ENCODE assay signal across 14 cellular contexts in genomic region chr9:76161103-76161502, GRCh38.
DNase-seq lines count a peak whose midpoint lies in the region; ATAC-seq and TF ChIP-seq lines count a peak whose summit lies in the region.
"Had no signal": no experiment of that assay in that cellular context is flagged by ENCODE, and none has a peak within 500 bp of the region (broad histone marks: within the 10 kb centered on the region; RNA-seq: fewer than 3 reads in every experiment).

No MANE protein-coding gene starts in this region.

- no peak overlapping the region for H3K23ac ChIP-seq in trophoblast cell (ENCODE audit: low read length)

- H3K9ac ChIP-seq in trophoblast cell (ENCODE audit: low read length) = no peak overlapping the region

- H2BK12ac ChIP-seq in trophoblast cell (ENCODE audit: low read length) = no peak overlapping the region

- no peak overlapping the region for H4K8ac ChIP-seq in trophoblast cell (ENCODE audit: low read depth, low read length)

- no peak overlapping the region for H3K4me3 Mint-ChIP-seq in GM23338
- H3K4me3 Mint-ChIP-seq: T-helper 1 cell treated with Interleukin-12 subunit alpha and Interleukin-12 subunit beta and Interleukin-4 antibody, amounts not matched to agents 30 μg/mL and 1 μg/mL, for 36 hours had no signal

- no peaks in the 10 kb centered on the region for H3K79me2 ChIP-seq in GM23338 (replicated peaks; ENCODE audit: insufficient read depth)
- H3K79me2 ChIP-seq in trophoblast cell (ENCODE audit: control insufficient read depth, insufficient read depth, low read length, poor library complexity) = no peaks in the 10 kb centered on the region

- no peak overlapping the region for H3K27ac ChIP-seq in GM23338 (ENCODE audit: low read depth)
- H3K27ac ChIP-seq in trophoblast cell (ENCODE audit: low read depth, low read length) = peak overlapping the region; percentile 78

- peak; percentile 79 for ATAC-seq in GM23338
- ATAC-seq in GM18519 (IDR thresholded peaks at IDR 0.05; ENCODE audit: low FRiP score, unreplicated experiment) = no peak

- TF ChIP-seq CTCF in GM23338 (conservative IDR thresholded peaks at IDR 0.05; ENCODE audit: low read depth in 2 of 2) = no peak
- no peak for TF ChIP-seq CTCF in foreskin fibroblast (IDR thresholded peaks at IDR 0.05; ENCODE audit: low read depth, low read length)

- WGBS in trophoblast cell (ENCODE audit: extremely low coverage, insufficient coverage, insufficient read length) = no CpG with 5 or more reads among the region's 5 CpGs

- DNase-seq in GM23338 (ENCODE audit: low spot score) (peak; percentile 32), NCI-H2227 treated with DMSO at 0.1 percent for 48 hours (lab: John Stamatoyannopoulos, UW) (peak; percentile 70), foreskin fibroblast (no peak), trophoblast cell (peak in 1 of 2 donors; percentile 32), KBM-7 (no peak), NAMALWA (ENCODE audit: low spot score) (no peak), H4 (ENCODE audit: low spot score) (no peak)
- DNase-seq: activated CD4-positive, CD25-positive, alpha-beta regulatory T cell; activated gamma-delta T cell treated with Interleukin-2 at 50 U/mL for 16 hours; AML-193; kidney; NCI-H2081 treated with DMSO at 0.1 percent for 48 hours had no signal

- peaks cover 8% of the 10 kb centered on the region for H3K27me3 Mint-ChIP-seq in GM23338 (ENCODE audit: insufficient read depth, low read depth, poor library complexity)

- no peaks in the 10 kb centered on the region for H3K27me3 ChIP-seq in GM23338 (ENCODE audit: insufficient read depth)
- H3K27me3 ChIP-seq in trophoblast cell (ENCODE audit: insufficient read depth, low read length) = no peaks in the 10 kb centered on the region

- in situ Hi-C loops in KBM-7 (cut with MboI; ENCODE audit: low pct_unique_long_range_greater_than_20kb, low sequenced_read_pairs) = no loop called here

- H3K79me1 ChIP-seq in trophoblast cell (ENCODE audit: low read length) = peaks cover 7% of the 10 kb centered on the region

- H3K18ac ChIP-seq in trophoblast cell (ENCODE audit: low read length) = no peak overlapping the region

- H4K12ac ChIP-seq in trophoblast cell (ENCODE audit: low read depth, low read length) = no peak overlapping the region

- no peaks in the 10 kb centered on the region for H3K9me2 ChIP-seq in GM23338 (ENCODE audit: insufficient read depth)

- peaks cover 16% of the 10 kb centered on the region; the same call in 1 of the 2 replicates for H3K4me1 ChIP-seq in GM23338 (ENCODE audit: insufficient read depth)
- peaks cover 17 to 23% of the 10 kb centered on the region in 2 experiments for H3K4me1 ChIP-seq in trophoblast cell (ENCODE audit: control insufficient read depth in 1 of 2, insufficient read depth in 2 of 2, low read length in 2 of 2)

- no peak overlapping the region for H2BK5ac ChIP-seq in trophoblast cell (ENCODE audit: low read depth, low read length, poor library complexity)

- H3K36me3 ChIP-seq in GM23338 (ENCODE audit: insufficient read depth) (0 out of 2 replicates have a peak, but pooled peaks cover 8% of the 10 kb centered on the region), trophoblast cell (ENCODE audit: control insufficient read depth in 1 of 2, insufficient read depth in 2 of 2, low read length in 2 of 2) (peaks cover 4 to 9% of the 10 kb centered on the region in 2 experiments)

- H3K4me1 Mint-ChIP-seq in GM23338 = peaks cover 39% of the 10 kb centered on the region

- no peaks in the 10 kb centered on the region for H3F3A ChIP-seq in GM23338 (replicated peaks; ENCODE audit: low read depth)

- no peaks in the 10 kb centered on the region for H3K9me3 Mint-ChIP-seq in GM23338
- H3K9me3 Mint-ChIP-seq: T-helper 1 cell treated with Interleukin-12 subunit alpha and Interleukin-12 subunit beta and Interleukin-4 antibody, amounts not matched to agents 30 μg/mL and 1 μg/mL, for 36 hours had no signal

- H3K4me2 ChIP-seq in GM23338 (no peak overlapping the region), trophoblast cell (ENCODE audit: low read length) (peak overlapping the region; percentile 15)

- H2AK5ac ChIP-seq in trophoblast cell (ENCODE audit: low read length) = no peak overlapping the region

- H3K4me3 ChIP-seq in GM23338 (no peak overlapping the region), foreskin fibroblast (ENCODE audit: low read depth in 1 of 2, low read length in 2 of 2) (peak overlapping the region; percentile 15 to 16), trophoblast cell (ENCODE audit: low read depth, low read length) (no peak overlapping the region)

- H3K4ac ChIP-seq in trophoblast cell (ENCODE audit: low read depth, low read length) = no peak overlapping the region

- no peak overlapping the region for H3K14ac ChIP-seq in trophoblast cell (ENCODE audit: low read length)

- H3K27ac Mint-ChIP-seq in GM23338 = peak overlapping the region; percentile 83
- H3K27ac Mint-ChIP-seq: T-helper 1 cell treated with Interleukin-12 subunit alpha and Interleukin-12 subunit beta and Interleukin-4 antibody, amounts not matched to agents 30 μg/mL and 1 μg/mL, for 36 hours had no signal

- H2AFZ ChIP-seq in GM23338 (no peak overlapping the region), trophoblast cell (ENCODE audit: insufficient read depth, low read length, poor library complexity) (no peak overlapping the region)

- H2BK120ac ChIP-seq in trophoblast cell (ENCODE audit: insufficient read depth, low read length, poor library complexity) = no peak overlapping the region

- no peaks in the 10 kb centered on the region for H4K20me1 ChIP-seq in GM23338 (replicated peaks; ENCODE audit: insufficient read depth)

- H3K9me3 ChIP-seq in trophoblast cell (ENCODE audit: insufficient read depth, low read depth, low read length) = no peaks in the 10 kb centered on the region

- H3K36me3 Mint-ChIP-seq in GM23338 (ENCODE audit: low read depth) = peaks cover 31% of the 10 kb centered on the region

- H4K91ac ChIP-seq in trophoblast cell (ENCODE audit: low read depth, low read length) = no peak overlapping the region

TF ChIP-seq in GM23338, 12 proteins besides CTCF, POLR2A, EP300 and RAD21 (continues in another document):
- TF ChIP-seq POLR2AphosphoS5 (IDR thresholded peaks at IDR 0.05; ENCODE audit: low read depth) (no peak), ZNF114 (CRISPR knock-in tag; IDR thresholded peaks at IDR 0.05) (no peak), REST (IDR thresholded peaks at IDR 0.05; ENCODE audit: unreplicated experiment) (no peak), CREB1 (CRISPR knock-in tag; IDR thresholded peaks at IDR 0.05; ENCODE audit: low read depth) (no peak), EZH2phosphoT487 (IDR thresholded peaks at IDR 0.05; ENCODE audit: unreplicated experiment) (no peak), ZNF331 (CRISPR knock-in tag; IDR thresholded peaks at IDR 0.05; ENCODE audit: low read depth) (no peak)

Comparison
In these comparisons a context has a peak if more than half of its experiments do, and no peak if none do; other contexts are left out.
1. DNase-seq: peak in GM23338 (single experiment) and NCI-H2227 treated with DMSO at 0.1 percent for 48 hours (single experiment); none in foreskin fibroblast (0 of 2), KBM-7 (single experiment), NAMALWA (single experiment) and H4 (single experiment).
2. H3K4me3 ChIP-seq: peak in foreskin fibroblast (2 of 2); none in GM23338 (single experiment) and trophoblast cell (single experiment).